In genomic region chr20:54922096-54922495, GRCh38 we compare ENCODE assay signal across 33 cellular contexts.
DNase-seq lines count a peak whose midpoint lies in the region; ATAC-seq, FAIRE-seq and TF ChIP-seq lines count a peak whose summit lies in the region.
"Had no signal": no experiment of that assay in that cellular context is flagged by ENCODE, and none has a peak within 500 bp of the region (broad histone marks: within the 10 kb centered on the region; RNA-seq: fewer than 3 reads in every experiment).

No MANE protein-coding gene starts in this region.

- no peak for FAIRE-seq in HepG2 (lab: Jason Lieb, UNC)
- FAIRE-seq in HTR-8/SVneo (lab: Jason Lieb, UNC) = peak; percentile 36
- FAIRE-seq: A204.1, A549, D721Med had no signal

- in situ Hi-C loops in HepG2 (cut with HindIII; ENCODE audit: extremely low pct_ligation_motif_present, low pct_unique_long_range_greater_than_20kb) = no loop called here

- TF ChIP-seq RAD21 in HepG2 (CRISPR knock-in tag; IDR thresholded peaks at IDR 0.05) = no peak

- CTCF ChIA-PET in HepG2 (lab: Yijun Ruan, JAX; ENCODE audit: low intra/inter-chr PET ratio, low total read pairs) (no interaction called here), HEK293 (lab: Yijun Ruan, JAX) (no interaction called here)

- H3K9me3 ChIP-seq in HepG2 (ENCODE audit: low read length) = peaks cover 77% of the 10 kb centered on the region
- no peaks in the 10 kb centered on the region for H3K9me3 ChIP-seq in right lobe of liver
- no peaks in the 10 kb centered on the region for H3K9me3 ChIP-seq in HEK293 (ENCODE audit: control insufficient read depth, insufficient read depth, low read depth, low read length)
- H3K9me3 ChIP-seq: A549; BE2C; BLaER1; BLaER1 treated with 17β-estradiol and CSF1 and Interleukin-3, amounts not matched to agents 10 nM and 100 nM had no signal

- no peak for TF ChIP-seq POLR2A in HepG2 (IDR thresholded peaks at IDR 0.05; ENCODE audit: insufficient read depth in 1 of 2, low read depth in 2 of 2, low read length in 2 of 2)
- TF ChIP-seq POLR2A in right lobe of liver (IDR thresholded peaks at IDR 0.05) = no peak

- H3K27ac ChIP-seq in HepG2 (ENCODE audit: extremely low read length, insufficient read depth, low read length) = no peak overlapping the region
- H3K27ac ChIP-seq in right lobe of liver = no peak overlapping the region
- no peak overlapping the region for H3K27ac ChIP-seq in HEK293 (ENCODE audit: extremely low read depth, low read depth, low read length)
- H3K27ac ChIP-seq: 22Rv1; A549; BLaER1; BLaER1 treated with 17β-estradiol and CSF1 and Interleukin-3, amounts not matched to agents 10 nM and 100 nM; C4-2B had no signal

- intact Hi-C loops in HepG2 (cut with micrococcal nuclease; ENCODE audit: unreplicated experiment) (no loop called here), right lobe of liver (cut with DNase I) (no loop called here)

- H3K27me3 ChIP-seq in HepG2 (ENCODE audit: control insufficient read depth in 1 of 2, insufficient read depth in 2 of 2, low read length in 2 of 2) = no peaks in the 10 kb centered on the region
- H3K27me3 ChIP-seq in right lobe of liver = no peaks in the 10 kb centered on the region
- H3K27me3 ChIP-seq: BE2C; BLaER1; BLaER1 treated with 17β-estradiol and CSF1 and Interleukin-3, amounts not matched to agents 10 nM and 100 nM had no signal

- H4K20me1 ChIP-seq in HepG2 (ENCODE audit: insufficient read depth, low read length) = no peaks in the 10 kb centered on the region
- H4K20me1 ChIP-seq: BLaER1; BLaER1 treated with 17β-estradiol and CSF1 and Interleukin-3, amounts not matched to agents 10 nM and 100 nM had no signal

- BruUV-seq in HepG2 (replicated peaks; lab: Mats Ljungman, UMichigan) = no TSS peak

- H3K79me2 ChIP-seq in HepG2 (ENCODE audit: insufficient read depth, low read length) = no peaks in the 10 kb centered on the region

- H3K4me3 ChIP-seq in HepG2 (replicated peaks in 1 of 3; ENCODE audit: insufficient read depth in 1 of 3, low read depth in 2 of 3, low read length in 3 of 3) (no peak overlapping the region), right lobe of liver (no peak overlapping the region), HEK293 (ENCODE audit: low read depth, low read length) (no peak overlapping the region)
- H3K4me3 ChIP-seq: A549; BLaER1; BLaER1 treated with 17β-estradiol and CSF1 and Interleukin-3, amounts not matched to agents 10 nM and 100 nM had no signal

- POLR2A ChIA-PET in HepG2 (lab: Yijun Ruan, JAX) = no interaction called here
- POLR2A ChIA-PET in HEK293 (lab: Yijun Ruan, JAX) = no interaction called here

- no peak overlapping the region for H3K4me2 ChIP-seq in HepG2 (ENCODE audit: low read depth, low read length)
- H3K4me2 ChIP-seq: A549; BLaER1; BLaER1 treated with 17β-estradiol and CSF1 and Interleukin-3, amounts not matched to agents 10 nM and 100 nM had no signal

- 0% methylated on average over 1 of the region's 1 CpG for WGBS in HepG2 (ENCODE audit: low lambda C conversion rate)
- WGBS in right lobe of liver (ENCODE audit: insufficient coverage, low coverage, low lambda C conversion rate, missing lambda C conversion rate) = 13% methylated on average over 1 of the region's 1 CpG

- DNase-seq in HepG2 (ENCODE audit: low spot score) = no peak
- DNase-seq in right lobe of liver = no peak
- no peak for DNase-seq in HTR-8/SVneo (ENCODE audit: insufficient read length, low spot score)
- DNase-seq in KG1 (lab: John Stamatoyannopoulos, UW) = no peak
- DNase-seq: 8988T; ACHN; AML-193; BE2C; C1 segment of cervical spinal cord; Caco-2; Calu3; CD4-positive, alpha-beta memory T cell; CD4-positive, alpha-beta T cell; CD4-positive, CD25-positive, alpha-beta regulatory T cell; CD8-positive, alpha-beta memory T cell; CD8-positive, alpha-beta T cell; COR-L47; DMS 273 treated with DMSO at 0.1 percent for 48 hours; DMS153; DMS53; DMS79; DMS79 treated with DMSO at 0.1 percent for 48 hours; DND-41; EL had no signal

- H2AFZ ChIP-seq in HepG2 (ENCODE audit: low read length) = no peak overlapping the region

- H3K36me3 ChIP-seq in HepG2 (replicated peaks in 1 of 2; ENCODE audit: control insufficient read depth in 1 of 2, insufficient read depth in 2 of 2, low read length in 2 of 2) (no peaks in the 10 kb centered on the region), right lobe of liver (no peaks in the 10 kb centered on the region), HEK293 (ENCODE audit: control insufficient read depth in 2 of 2, insufficient read depth in 1 of 2, low read length in 2 of 2) (no peaks in the 10 kb centered on the region)
- H3K36me3 ChIP-seq: BE2C; BLaER1; BLaER1 treated with 17β-estradiol and CSF1 and Interleukin-3, amounts not matched to agents 10 nM and 100 nM had no signal

- no peak overlapping the region for H3K9ac ChIP-seq in HepG2 (ENCODE audit: insufficient read depth, low read depth, low read length)
- H3K9ac ChIP-seq: BLaER1; BLaER1 treated with 17β-estradiol and CSF1 and Interleukin-3, amounts not matched to agents 10 nM and 100 nM had no signal

- H3K4me1 ChIP-seq in HepG2 (ENCODE audit: insufficient read depth, low read length) = no peaks in the 10 kb centered on the region
- no peaks in the 10 kb centered on the region for H3K4me1 ChIP-seq in right lobe of liver
- no peaks in the 10 kb centered on the region for H3K4me1 ChIP-seq in HEK293 (ENCODE audit: control insufficient read depth, insufficient read depth, low read length)
- H3K4me1 ChIP-seq: A549; BE2C; BLaER1; BLaER1 treated with 17β-estradiol and CSF1 and Interleukin-3, amounts not matched to agents 10 nM and 100 nM; Caco-2 had no signal

- TF ChIP-seq CTCF in HepG2 (CRISPR knock-in tag; IDR thresholded peaks at IDR 0.05) (no peak), right lobe of liver (IDR thresholded peaks at IDR 0.05) (no peak), HEK293 (tag by site-specific recombination; IDR thresholded peaks at IDR 0.05) (no peak)

- no peak for TF ChIP-seq EP300 in HepG2 (IDR thresholded peaks at IDR 0.05; ENCODE audit: low read depth in 2 of 2, low read length in 2 of 2)
- TF ChIP-seq EP300 in HepG2 (CRISPR knock-in tag; IDR thresholded peaks at IDR 0.05; ENCODE audit: borderline replicate concordance) = no peak

- ATAC-seq in HepG2 (no peak), right lobe of liver (no peak), HG02885 (IDR thresholded peaks at IDR 0.05; ENCODE audit: poor library complexity, unreplicated experiment) (no peak)
- ATAC-seq: A549; CD8-positive, alpha-beta T cell had no signal

TF ChIP-seq in HEK293, 187 proteins besides CTCF, POLR2A, EP300 and RAD21:
- TF ChIP-seq ATF2 (tag by site-specific recombination; IDR thresholded peaks at IDR 0.05; ENCODE audit: low read depth) (peak; percentile 22; the same call in 1 of the 2 replicates), ZXDB (tag by site-specific recombination; IDR thresholded peaks at IDR 0.05) (no peak)
TF ChIP-seq in HEK293: peak in this region for 1.

Comparison
In these comparisons a context has a peak if more than half of its experiments do, and no peak if none do; other contexts are left out.
1. Of the 63 proteins assayed by ChIP-seq in both HepG2 and HEK293: peak only in HepG2: none; only in HEK293: ATF2; in both: none; in neither: 62.